In the genomic region with DNA sequence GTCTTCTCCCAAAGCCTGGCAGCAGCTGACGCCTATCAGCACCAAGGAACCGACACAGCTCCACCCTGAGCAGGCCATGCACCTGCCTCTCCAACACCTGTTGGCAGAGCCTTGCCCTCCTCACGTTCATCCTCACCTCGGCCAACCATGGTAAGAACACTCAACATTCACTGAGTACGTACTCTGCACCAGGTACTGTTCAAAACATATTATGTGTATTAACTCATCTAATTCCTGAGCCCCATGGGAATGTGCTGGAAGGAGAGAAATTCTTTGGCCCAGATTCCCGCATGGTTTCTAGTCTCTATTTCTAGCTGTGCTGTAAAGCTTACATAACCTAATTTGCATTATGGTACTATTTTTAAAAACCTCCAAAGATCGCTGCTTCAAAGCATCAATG, we compare ENCODE assay signal across 19 cellular contexts.
DNase-seq lines count a peak whose midpoint lies in the region; ATAC-seq and TF ChIP-seq lines count a peak whose summit lies in the region.
"Had no signal": no experiment of that assay in that cellular context is flagged by ENCODE, and none has a peak within 500 bp of the region (broad histone marks: within the 10 kb centered on the region; RNA-seq: fewer than 3 reads in every experiment).

No MANE protein-coding gene starts in this region.

- H3K27me3 Mint-ChIP-seq in nephron (ENCODE audit: low read depth): no peaks in the 10 kb centered on the region

- no peaks in the 10 kb centered on the region for H3K9me3 Mint-ChIP-seq in nephron
- H3K9me3 Mint-ChIP-seq: CD8-positive, alpha-beta T cell; neural crest cell had no signal

- H3K4me1 Mint-ChIP-seq in nephron: peaks cover 14% of the 10 kb centered on the region

- H3K4me3 ChIP-seq in right atrium auricular region (no peak overlapping the region), upper lobe of right lung (no peak overlapping the region)
- H3K4me3 ChIP-seq: stomach had no signal

- H3K4me1 ChIP-seq in right atrium auricular region (peaks cover 0 to 23% of the 10 kb centered on the region in 2 donors), upper lobe of right lung (peaks cover 7% of the 10 kb centered on the region)

- no peak for DNase-seq in Right ventricle myocardium superior
- DNase-seq in right atrium auricular region (ENCODE audit: low spot score): no peak
- DNase-seq in upper lobe of right lung: no peak
- DNase-seq: activated gamma-delta T cell; amniotic stem cell; CD8-positive, alpha-beta T cell; DND-41; mesendoderm; NCI-H446 treated with DMSO at 0.1 percent for 48 hours; SIG-M5; stomach; T-helper 2 cell had no signal

- H3K36me3 ChIP-seq in right atrium auricular region (no peaks in the 10 kb centered on the region), upper lobe of right lung (no peaks in the 10 kb centered on the region)

- TF ChIP-seq CTCF in right atrium auricular region (IDR thresholded peaks at IDR 0.05): no peak
- TF ChIP-seq CTCF in nephron (IDR thresholded peaks at IDR 0.05; ENCODE audit: unreplicated experiment in 3 of 3): no peak
- TF ChIP-seq CTCF in upper lobe of right lung (IDR thresholded peaks at IDR 0.05): no peak

- H3K9me3 ChIP-seq in right atrium auricular region (no peaks in the 10 kb centered on the region), upper lobe of right lung (no peaks in the 10 kb centered on the region)
- H3K9me3 ChIP-seq: stomach had no signal

- intact Hi-C loops in Right ventricle myocardium superior (cut with DNase I) (no loop called here), upper lobe of right lung (cut with DNase I) (no loop called here)

- no peak overlapping the region for H3K27ac ChIP-seq in right atrium auricular region
- H3K27ac ChIP-seq in cingulate gyrus (ENCODE audit: low read depth, low read length): peak overlapping the region; percentile 87
- peak overlapping the region; percentile 17 for H3K27ac ChIP-seq in upper lobe of right lung

- no peaks in the 10 kb centered on the region for H3K27me3 ChIP-seq in right atrium auricular region
- H3K27me3 ChIP-seq in upper lobe of right lung: no peaks in the 10 kb centered on the region
- H3K27me3 ChIP-seq: stomach had no signal

- H3K27ac Mint-ChIP-seq in nephron: peak overlapping the region; percentile 11 to 50 (median 46)
- H3K27ac Mint-ChIP-seq: CD8-positive, alpha-beta T cell had no signal

- no peak overlapping the region for H3K4me3 Mint-ChIP-seq in nephron
- H3K4me3 Mint-ChIP-seq: CD8-positive, alpha-beta T cell; neural crest cell had no signal

- ATAC-seq in Right ventricle myocardium superior (ENCODE audit: poor library complexity) (peak; percentile 69), upper lobe of right lung (peak; percentile 91), GM21390 (IDR thresholded peaks at IDR 0.05; ENCODE audit: unreplicated experiment) (no peak), GM19452 (IDR thresholded peaks at IDR 0.05; ENCODE audit: unreplicated experiment) (no peak), HG02840 (IDR thresholded peaks at IDR 0.05; ENCODE audit: low FRiP score, unreplicated experiment) (no peak)
- ATAC-seq: activated CD4-positive, CD25-positive, alpha-beta regulatory T cell treated with anti-CD3 and anti-CD28 coated beads, Interleukin-2, amount 50 U/mL, for 24 hours; CD8-positive, alpha-beta T cell had no signal

- H3K36me3 Mint-ChIP-seq in nephron (ENCODE audit: low read depth): peaks cover 26% of the 10 kb centered on the region

Comparison
In these comparisons a context has a peak if more than half of its experiments do, and no peak if none do; other contexts are left out.
1. ATAC-seq: peak in Right ventricle myocardium superior (single experiment) and upper lobe of right lung (single experiment); none in GM21390 (single experiment), GM19452 (single experiment) and HG02840 (single experiment).
2. H3K27ac ChIP-seq: peak in cingulate gyrus (single experiment) and upper lobe of right lung (single experiment); none in right atrium auricular region (0 of 2).